ENCODE assay signal across 15 cellular contexts in the genomic region with DNA sequence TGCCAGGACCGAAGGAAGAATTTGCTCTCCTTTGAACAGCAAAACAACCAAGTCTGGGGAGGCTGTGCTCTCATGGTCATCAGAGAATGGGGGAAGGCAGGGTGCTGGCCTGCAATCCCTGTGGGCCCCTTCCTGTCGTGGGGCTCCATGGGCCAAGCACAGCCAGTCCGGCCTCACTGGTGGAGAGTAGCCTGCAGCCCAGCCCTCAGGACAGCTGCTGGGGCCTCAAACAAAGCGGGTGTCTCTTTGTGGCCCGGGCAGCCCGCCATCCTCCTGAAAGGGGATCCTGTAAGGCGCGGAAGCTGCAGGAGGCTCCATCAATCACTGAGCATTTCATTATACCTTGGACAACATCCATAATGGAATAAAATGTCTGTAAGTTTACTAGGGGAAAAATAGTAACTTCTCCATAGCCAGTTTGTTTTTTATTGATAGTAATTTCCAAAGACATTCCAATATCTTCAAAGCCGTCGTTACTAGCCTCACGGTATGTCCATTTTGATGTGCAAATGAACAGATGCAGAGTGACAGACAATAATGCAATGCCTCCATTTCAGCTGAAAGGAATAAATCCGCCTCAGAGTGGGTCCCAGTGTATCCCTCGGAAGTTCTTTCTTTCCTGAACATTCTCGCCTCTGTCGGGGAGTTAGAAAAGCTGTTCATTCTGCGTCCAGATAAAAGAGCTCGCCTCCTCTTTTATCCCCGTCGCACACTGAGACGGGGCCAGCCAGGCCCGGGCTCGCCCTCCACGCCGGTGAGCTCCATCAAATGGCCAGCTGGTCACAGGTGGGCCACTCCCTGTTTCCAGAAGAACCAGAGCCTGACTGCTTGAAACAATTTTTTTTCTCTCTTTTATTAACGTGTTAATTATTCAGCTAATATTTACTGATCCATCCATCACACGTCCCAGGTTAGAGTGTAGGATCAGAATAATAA. TPM values are rescaled to one million over a fixed set of nuclear protein-coding genes. Genes with fewer than 3 reads are reported as not detected.
DNase-seq lines count a peak whose midpoint lies in the region; ATAC-seq, FAIRE-seq and TF ChIP-seq lines count a peak whose summit lies in the region.
"Had no signal": no experiment of that assay in that cellular context is flagged by ENCODE, and none has a peak within 500 bp of the region (broad histone marks: within the 10 kb centered on the region; RNA-seq: fewer than 3 reads in every experiment).

No MANE protein-coding gene starts in this region.

- peak overlapping the region; percentile 75 for H2AFZ ChIP-seq in neuronal stem cell (ENCODE audit: low read length)

- peak overlapping the region; percentile 0 for H4K91ac ChIP-seq in neuronal stem cell (ENCODE audit: low read depth, low read length, poor library complexity)

- in situ Hi-C loops in G401 (cut with HindIII; ENCODE audit: low sequenced_read_pairs): no loop called here

- peak overlapping the region; percentile 20 for H2AK5ac ChIP-seq in neuronal stem cell (ENCODE audit: low read depth, low read length)

- no peak overlapping the region for H3K4me2 ChIP-seq in neuronal stem cell (ENCODE audit: insufficient read depth, low read length, poor library complexity, severe bottlenecking)

- H3K9me3 ChIP-seq in neuronal stem cell (replicated peaks in 1 of 2; ENCODE audit: control insufficient read depth in 2 of 2, insufficient read depth in 1 of 2, low read depth in 1 of 2, low read length in 2 of 2): no peaks in the 10 kb centered on the region
- H3K9me3 ChIP-seq: neutrophil had no signal

- peaks cover 12 to 19% of the 10 kb centered on the region in 2 donors for H3K4me1 ChIP-seq in neuronal stem cell (ENCODE audit: control insufficient read depth in 2 of 2, insufficient read depth in 1 of 2, low read depth in 1 of 2, low read length in 2 of 2)

- peaks cover 5% of the 10 kb centered on the region for H3K79me1 ChIP-seq in neuronal stem cell (ENCODE audit: low read depth, low read length)

- H3K4ac ChIP-seq in neuronal stem cell (ENCODE audit: low read length): no peak overlapping the region

- H2BK12ac ChIP-seq in neuronal stem cell (ENCODE audit: low read length): no peak overlapping the region

- TF ChIP-seq POLR2A in GM18505 (IDR thresholded peaks at IDR 0.05; ENCODE audit: borderline replicate concordance, extremely low read depth, insufficient read depth, insufficient read length): no peak

- no peak overlapping the region for H3K4me3 ChIP-seq in neuronal stem cell (ENCODE audit: low read length in 2 of 2)

- H3K36me3 ChIP-seq in neuronal stem cell (replicated peaks in 1 of 2; ENCODE audit: control insufficient read depth in 2 of 2, insufficient read depth in 2 of 2, low read length in 2 of 2): peaks cover 11 to 68% of the 10 kb centered on the region in 2 donors
- H3K36me3 ChIP-seq: neutrophil had no signal

- no peak overlapping the region for H3K14ac ChIP-seq in neuronal stem cell (ENCODE audit: low read length)

- no peak overlapping the region for H4K8ac ChIP-seq in neuronal stem cell (ENCODE audit: low read depth, low read length)

- no peak overlapping the region for H3K23ac ChIP-seq in neuronal stem cell (ENCODE audit: low read depth, low read length, poor library complexity)

- FAIRE-seq in urothelium cell line (lab: Jason Lieb, UNC): no peak
- FAIRE-seq: H1 had no signal

- peak overlapping the region; percentile 38 for H3K9ac ChIP-seq in neuronal stem cell (ENCODE audit: low read depth, low read length, poor library complexity)

- H2BK120ac ChIP-seq in neuronal stem cell (ENCODE audit: low read depth, low read length): no peak overlapping the region

- H3K18ac ChIP-seq in neuronal stem cell (ENCODE audit: low read length): peak overlapping the region; percentile 82

- DNase-seq in G401 (ENCODE audit: low spot score) (peak; percentile 45), NCI-H748 (lab: John Stamatoyannopoulos, UW; ENCODE audit: unreplicated experiment) (peak; percentile 91), fibroblast of gingiva (ENCODE audit: low read depth) (peak; percentile 11), neuronal stem cell (ENCODE audit: low spot score) (no peak), T-helper 1 cell (no peak), NCI-H524 (lab: John Stamatoyannopoulos, UW) (no peak), urothelium cell line (ENCODE audit: low spot score) (no peak)
- DNase-seq: activated CD4-positive, alpha-beta T cell treated with anti-CD3 and anti-CD28 coated beads for 36 hours; activated CD8-positive, alpha-beta memory T cell treated with anti-CD3 and anti-CD28 coated beads, Interleukin-2, amount 50 U/mL, for 48 hours; foreskin fibroblast; Right ventricle myocardium superior had no signal

- no peaks in the 10 kb centered on the region for H3K27me3 ChIP-seq in neuronal stem cell (ENCODE audit: control insufficient read depth in 3 of 3, insufficient read depth in 3 of 3, low read depth in 1 of 3, low read length in 3 of 3)
- H3K27me3 ChIP-seq: neutrophil had no signal

- peak overlapping the region; percentile 14 for H2BK5ac ChIP-seq in neuronal stem cell (ENCODE audit: low read length)

- peak overlapping the region; percentile 77 for H3K27ac ChIP-seq in neuronal stem cell (replicated peaks; ENCODE audit: low read length)
- H3K27ac ChIP-seq: neutrophil had no signal

- no CpG with 5 or more reads among the region's 26 CpGs for WGBS in neuronal stem cell (ENCODE audit: extremely low coverage in 2 of 2, insufficient read length in 2 of 2, insufficient replicate concordance in 1 of 2), 2 donors

- H2BK15ac ChIP-seq in neuronal stem cell (ENCODE audit: low read length): no peak overlapping the region

- ATAC-seq in GM18505 (IDR thresholded peaks at IDR 0.05; ENCODE audit: unreplicated experiment): no peak
- ATAC-seq: activated CD4-positive, alpha-beta T cell treated with anti-CD3 and anti-CD28 coated beads for 36 hours; stimulated activated memory B cell treated with anti-CD40 and anti-IgM and Interleukin-4, amounts not matched to agents 10 μg/mL and 1 μg/mL and 100 μg/mL, for 72 hours had no signal

RNA-seq across cellular contexts. Expression of gene WSCD1, which starts 14.3 kb away (rescaled TPM):
- 0.06 TPM in 1 of 2 replicates, not detected in the other for total RNA-seq in G401 (2014; rRNA removed; shearing (Covaris generic))
- polyA plus RNA-seq in neuronal stem cell (2013, experiment 1 of 2): 19.9 TPM
- polyA plus RNA-seq in neuronal stem cell (2013, experiment 2 of 2): 19.9 TPM

Comparison
In these comparisons a context has a peak if more than half of its experiments do, and no peak if none do; other contexts are left out.
1. DNase-seq: peak in G401 (single experiment), NCI-H748 (single experiment) and fibroblast of gingiva (single experiment); none in neuronal stem cell (single experiment), T-helper 1 cell (0 of 5), NCI-H524 (0 of 2) and urothelium cell line (single experiment).